20 cellular contexts compared by ENCODE assay signal in genomic region chr11:2217211-2218081, GRCh38. TPM values are rescaled to one million over a fixed set of nuclear protein-coding genes. Genes with fewer than 3 reads are reported as not detected.
DNase-seq lines count a peak whose midpoint lies in the region; ATAC-seq and TF ChIP-seq lines count a peak whose summit lies in the region.
"Had no signal": no experiment of that assay in that cellular context is flagged by ENCODE, and none has a peak within 500 bp of the region (broad histone marks: within the 10 kb centered on the region; RNA-seq: fewer than 3 reads in every experiment).

No MANE protein-coding gene starts in this region.

- H3K4me1 Mint-ChIP-seq in activated CD4-positive, alpha-beta T cell treated with anti-CD3 and anti-CD28 coated beads, Interleukin-2, amount 10 ng/mL, durations not matched to agents 24 days and 14 days: peaks cover 8% of the 10 kb centered on the region
- peaks cover 11% of the 10 kb centered on the region for H3K4me1 Mint-ChIP-seq in activated CD4-positive, alpha-beta T cell treated with anti-CD3 and anti-CD28 coated beads for 36 hours
- peaks cover 35 to 40% of the 10 kb centered on the region in 2 donors for H3K4me1 Mint-ChIP-seq in immature natural killer cell

- peak; percentile 46 for DNase-seq in activated CD4-positive, alpha-beta T cell treated with anti-CD3 and anti-CD28 coated beads, Interleukin-2, amount 10 ng/mL, durations not matched to agents 24 days and 14 days
- no peak for DNase-seq in activated CD4-positive, alpha-beta T cell treated with anti-CD3 and anti-CD28 coated beads for 36 hours
- DNase-seq in immature natural killer cell: peak; percentile 59 to 82 (median 71)
- DNase-seq in posterior vena cava (ENCODE audit: low spot score): peak; percentile 71
- no peak for DNase-seq in Kasumi-1 (lab: John Stamatoyannopoulos, UW)
- DNase-seq: activated naive CD8-positive, alpha-beta T cell treated with anti-CD3 and anti-CD28 coated beads, Interleukin-2, amount 50 U/mL, for 24 hours; central memory CD4-positive, alpha-beta T cell; DMS79 treated with DMSO at 0.1 percent for 48 hours; foreskin fibroblast; MM.1S; NCI-H187; transverse colon; WERI-Rb-1 had no signal

- POLR2A ChIA-PET in activated CD4-positive, alpha-beta T cell treated with anti-CD3 and anti-CD28 coated beads for 36 hours (lab: Charles Lee): no interaction called here

- no peak overlapping the region for H3K4me3 Mint-ChIP-seq in activated CD4-positive, alpha-beta T cell treated with anti-CD3 and anti-CD28 coated beads, Interleukin-2, amount 10 ng/mL, durations not matched to agents 24 days and 14 days
- no peak overlapping the region for H3K4me3 Mint-ChIP-seq in activated CD4-positive, alpha-beta T cell treated with anti-CD3 and anti-CD28 coated beads for 36 hours
- H3K4me3 Mint-ChIP-seq in immature natural killer cell: peak overlapping the region in 3 of 5 donors; percentile 47 to 67 (median 52)
- H3K4me3 Mint-ChIP-seq: activated naive CD8-positive, alpha-beta T cell treated with anti-CD3 and anti-CD28 coated beads, Interleukin-2, amount 50 U/mL, for 24 hours; naive thymus-derived CD8-positive, alpha-beta T cell had no signal

- intact Hi-C loops in activated CD4-positive, alpha-beta T cell treated with anti-CD3 and anti-CD28 coated beads, Interleukin-2, amount 10 ng/mL, durations not matched to agents 24 days and 14 days (cut with micrococcal nuclease): no loop called here
- intact Hi-C loops in activated CD4-positive, alpha-beta T cell treated with anti-CD3 and anti-CD28 coated beads for 36 hours (cut with DNase I, micrococcal nuclease): no loop called here
- intact Hi-C loops in posterior vena cava (cut with DNase I): no loop called here

- H3K36me3 Mint-ChIP-seq in activated CD4-positive, alpha-beta T cell treated with anti-CD3 and anti-CD28 coated beads, Interleukin-2, amount 10 ng/mL, durations not matched to agents 24 days and 14 days (ENCODE audit: low read depth): no peaks in the 10 kb centered on the region
- H3K36me3 Mint-ChIP-seq in activated CD4-positive, alpha-beta T cell treated with anti-CD3 and anti-CD28 coated beads for 36 hours (ENCODE audit: low read depth): no peaks in the 10 kb centered on the region
- H3K36me3 Mint-ChIP-seq in immature natural killer cell: peaks cover 0 to 16% (median 14%) of the 10 kb centered on the region in 3 donors

- H3K27ac Mint-ChIP-seq in activated CD4-positive, alpha-beta T cell treated with anti-CD3 and anti-CD28 coated beads, Interleukin-2, amount 10 ng/mL, durations not matched to agents 24 days and 14 days: no peak overlapping the region
- H3K27ac Mint-ChIP-seq in activated CD4-positive, alpha-beta T cell treated with anti-CD3 and anti-CD28 coated beads for 36 hours: no peak overlapping the region
- H3K27ac Mint-ChIP-seq in immature natural killer cell: peak overlapping the region in 3 of 6 donors; percentile 42 to 53 (median 45)
- H3K27ac Mint-ChIP-seq: activated naive CD8-positive, alpha-beta T cell treated with anti-CD3 and anti-CD28 coated beads, Interleukin-2, amount 50 U/mL, for 24 hours had no signal

- H3K27me3 Mint-ChIP-seq in activated CD4-positive, alpha-beta T cell treated with anti-CD3 and anti-CD28 coated beads, Interleukin-2, amount 10 ng/mL, durations not matched to agents 24 days and 14 days: peaks cover 6% of the 10 kb centered on the region
- H3K27me3 Mint-ChIP-seq in activated CD4-positive, alpha-beta T cell treated with anti-CD3 and anti-CD28 coated beads for 36 hours: peaks cover 6% of the 10 kb centered on the region
- peaks cover 0 to 4% (median 1%) of the 10 kb centered on the region in 3 donors for H3K27me3 Mint-ChIP-seq in immature natural killer cell (ENCODE audit: low read depth in 3 of 3)

- CTCF ChIA-PET in activated CD4-positive, alpha-beta T cell treated with anti-CD3 and anti-CD28 coated beads for 36 hours (lab: Charles Lee): no interaction called here

- no peaks in the 10 kb centered on the region for H3K9me3 Mint-ChIP-seq in activated CD4-positive, alpha-beta T cell treated with anti-CD3 and anti-CD28 coated beads, Interleukin-2, amount 10 ng/mL, durations not matched to agents 24 days and 14 days
- no peaks in the 10 kb centered on the region for H3K9me3 Mint-ChIP-seq in activated CD4-positive, alpha-beta T cell treated with anti-CD3 and anti-CD28 coated beads for 36 hours (ENCODE audit: low read depth)
- H3K9me3 Mint-ChIP-seq in immature natural killer cell: peaks cover 0 to 1% (median 0%) of the 10 kb centered on the region in 6 donors
- H3K9me3 Mint-ChIP-seq: activated naive CD8-positive, alpha-beta T cell treated with anti-CD3 and anti-CD28 coated beads, Interleukin-2, amount 50 U/mL, for 24 hours had no signal

- ATAC-seq in activated CD4-positive, alpha-beta T cell treated with anti-CD3 and anti-CD28 coated beads for 36 hours: no peak
- ATAC-seq in GM21619 (IDR thresholded peaks at IDR 0.05; ENCODE audit: unreplicated experiment) (no peak), GM21360 (IDR thresholded peaks at IDR 0.05; ENCODE audit: unreplicated experiment) (no peak)
- ATAC-seq: activated naive CD8-positive, alpha-beta T cell treated with anti-CD3 and anti-CD28 coated beads, Interleukin-2, amount 50 U/mL, for 24 hours; naive thymus-derived CD8-positive, alpha-beta T cell had no signal

TF ChIP-seq in PFSK-1, 5 proteins besides CTCF, POLR2A, EP300 and RAD21:
- TF ChIP-seq FOXP2 (optimal IDR thresholded peaks at IDR 0.05; ENCODE audit: borderline replicate concordance, extremely low read depth, extremely low read length, insufficient read depth) (no peak), SIN3A (IDR thresholded peaks at IDR 0.05; ENCODE audit: borderline replicate concordance, insufficient read depth, low read length) (no peak), TAF1 (IDR thresholded peaks at IDR 0.05; ENCODE audit: borderline replicate concordance, insufficient read depth, low read length) (no peak)
- TF ChIP-seq, protein P1, sequence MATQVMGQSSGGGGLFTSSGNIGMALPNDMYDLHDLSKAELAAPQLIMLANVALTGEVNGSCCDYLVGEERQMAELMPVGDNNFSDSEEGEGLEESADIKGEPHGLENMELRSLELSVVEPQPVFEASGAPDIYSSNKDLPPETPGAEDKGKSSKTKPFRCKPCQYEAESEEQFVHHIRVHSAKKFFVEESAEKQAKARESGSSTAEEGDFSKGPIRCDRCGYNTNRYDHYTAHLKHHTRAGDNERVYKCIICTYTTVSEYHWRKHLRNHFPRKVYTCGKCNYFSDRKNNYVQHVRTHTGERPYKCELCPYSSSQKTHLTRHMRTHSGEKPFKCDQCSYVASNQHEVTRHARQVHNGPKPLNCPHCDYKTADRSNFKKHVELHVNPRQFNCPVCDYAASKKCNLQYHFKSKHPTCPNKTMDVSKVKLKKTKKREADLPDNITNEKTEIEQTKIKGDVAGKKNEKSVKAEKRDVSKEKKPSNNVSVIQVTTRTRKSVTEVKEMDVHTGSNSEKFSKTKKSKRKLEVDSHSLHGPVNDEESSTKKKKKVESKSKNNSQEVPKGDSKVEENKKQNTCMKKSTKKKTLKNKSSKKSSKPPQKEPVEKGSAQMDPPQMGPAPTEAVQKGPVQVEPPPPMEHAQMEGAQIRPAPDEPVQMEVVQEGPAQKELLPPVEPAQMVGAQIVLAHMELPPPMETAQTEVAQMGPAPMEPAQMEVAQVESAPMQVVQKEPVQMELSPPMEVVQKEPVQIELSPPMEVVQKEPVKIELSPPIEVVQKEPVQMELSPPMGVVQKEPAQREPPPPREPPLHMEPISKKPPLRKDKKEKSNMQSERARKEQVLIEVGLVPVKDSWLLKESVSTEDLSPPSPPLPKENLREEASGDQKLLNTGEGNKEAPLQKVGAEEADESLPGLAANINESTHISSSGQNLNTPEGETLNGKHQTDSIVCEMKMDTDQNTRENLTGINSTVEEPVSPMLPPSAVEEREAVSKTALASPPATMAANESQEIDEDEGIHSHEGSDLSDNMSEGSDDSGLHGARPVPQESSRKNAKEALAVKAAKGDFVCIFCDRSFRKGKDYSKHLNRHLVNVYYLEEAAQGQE (IDR thresholded peaks at IDR 0.05; ENCODE audit: insufficient read depth in 1 of 2, low read depth in 2 of 2, low read length in 2 of 2): peak; percentile 24 to 78; a peak in 2 of 4 replicates

RNA-seq across cellular contexts. Expression of gene TH, which starts 45.8 kb away (rescaled TPM):
- not detected in 2 replicates for total RNA-seq in activated CD4-positive, alpha-beta T cell treated with anti-CD3 and anti-CD28 coated beads, Interleukin-2, amount 10 ng/mL, durations not matched to agents 24 days and 14 days
- total RNA-seq in activated CD4-positive, alpha-beta T cell treated with anti-CD3 and anti-CD28 coated beads for 36 hours: not detected
- polyA plus RNA-seq in PFSK-1 (2012; ENCODE audit: insufficient read length, low read depth): not detected
- polyA plus RNA-seq in immature natural killer cell: not detected
- total RNA-seq in posterior vena cava: under 1 TPM in 1 of 2 donors, not detected in 1; 0.67 TPM
- total RNA-seq: naive thymus-derived CD8-positive, alpha-beta T cell; NCI-H460; transverse colon had no signal
- polyA plus RNA-seq: naive thymus-derived CD8-positive, alpha-beta T cell had no signal

RNA-seq across cellular contexts. Expression of gene ASCL2, which starts 52.9 kb away (rescaled TPM):
- total RNA-seq in activated CD4-positive, alpha-beta T cell treated with anti-CD3 and anti-CD28 coated beads, Interleukin-2, amount 10 ng/mL, durations not matched to agents 24 days and 14 days: 0.62 and 0.96 TPM in 2 replicates
- 1 to 10 TPM; 2.0 to 2.7 TPM for total RNA-seq in activated CD4-positive, alpha-beta T cell treated with anti-CD3 and anti-CD28 coated beads for 36 hours
- not detected for polyA plus RNA-seq in PFSK-1 (2012; ENCODE audit: insufficient read length, low read depth)
- polyA plus RNA-seq in immature natural killer cell: 10 to 100 TPM in 2 of 3 donors, 1 to 10 TPM in 1; 9.7 to 60.0 (median 18.2) TPM
- total RNA-seq in posterior vena cava: under 1 TPM; 0.43 to 0.69 TPM
- total RNA-seq: A172, NCI-H460 had no signal

RNA-seq across cellular contexts. Expression of gene INS, which starts 56.4 kb away (rescaled TPM):
- not detected in 2 replicates for total RNA-seq in activated CD4-positive, alpha-beta T cell treated with anti-CD3 and anti-CD28 coated beads, Interleukin-2, amount 10 ng/mL, durations not matched to agents 24 days and 14 days
- not detected for total RNA-seq in activated CD4-positive, alpha-beta T cell treated with anti-CD3 and anti-CD28 coated beads for 36 hours
- polyA plus RNA-seq in PFSK-1 (2012; ENCODE audit: insufficient read length, low read depth): not detected
- not detected for polyA plus RNA-seq in immature natural killer cell
- total RNA-seq in posterior vena cava: not detected
- total RNA-seq: A172; lung; naive thymus-derived CD8-positive, alpha-beta T cell; NCI-H460; transverse colon had no signal
- polyA plus RNA-seq: naive thymus-derived CD8-positive, alpha-beta T cell had no signal

Comparison
In these comparisons a context has a peak if more than half of its experiments do, and no peak if none do; other contexts are left out.
1. DNase-seq: peak in activated CD4-positive, alpha-beta T cell treated with anti-CD3 and anti-CD28 coated beads, Interleukin-2, amount 10 ng/mL, durations not matched to agents 24 days and 14 days (single experiment), immature natural killer cell (3 of 3) and posterior vena cava (single experiment); none in activated CD4-positive, alpha-beta T cell treated with anti-CD3 and anti-CD28 coated beads for 36 hours (single experiment) and Kasumi-1 (0 of 2).
2. H3K4me3 Mint-ChIP-seq: peak in immature natural killer cell (3 of 5); none in activated CD4-positive, alpha-beta T cell treated with anti-CD3 and anti-CD28 coated beads, Interleukin-2, amount 10 ng/mL, durations not matched to agents 24 days and 14 days (single experiment) and activated CD4-positive, alpha-beta T cell treated with anti-CD3 and anti-CD28 coated beads for 36 hours (single experiment).